ENCODE assay signal across 16 cellular contexts in the genomic region with DNA sequence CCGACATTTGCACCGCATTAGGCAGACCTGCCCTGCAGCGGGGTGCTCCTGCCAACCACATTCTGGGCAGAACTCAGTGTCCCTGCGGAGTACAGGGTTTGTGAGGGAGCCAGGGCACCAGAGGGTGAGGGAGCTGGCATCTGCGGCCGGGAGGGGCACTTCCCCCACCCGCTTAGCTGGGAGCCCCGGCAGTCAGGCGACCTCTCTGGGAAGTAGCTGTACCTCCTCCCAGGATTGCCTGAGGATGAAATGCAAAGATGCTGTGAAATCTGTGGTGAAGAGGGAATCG. TPM values are rescaled to one million over a fixed set of nuclear protein-coding genes. Genes with fewer than 3 reads are reported as not detected.
DNase-seq lines count a peak whose midpoint lies in the region; ATAC-seq and TF ChIP-seq lines count a peak whose summit lies in the region.
"Had no signal": no experiment of that assay in that cellular context is flagged by ENCODE, and none has a peak within 500 bp of the region (broad histone marks: within the 10 kb centered on the region; RNA-seq: fewer than 3 reads in every experiment).

No MANE protein-coding gene starts in this region.

- no peaks in the 10 kb centered on the region for H3K9me3 Mint-ChIP-seq in neural crest cell
- H3K9me3 Mint-ChIP-seq in osteocyte (ENCODE audit: unreplicated experiment), result no peaks in the 10 kb centered on the region
- H3K9me3 Mint-ChIP-seq: HFFc6 had no signal

- intact Hi-C loops in Right ventricle myocardium inferior (cut with DNase I) (loop anchor here (2.0 to 5.0 kb wide), 2 partner anchors 48 to 61 kb away; no protein-coding TSS in a partner anchor), cardiac septum (cut with DNase I) (no loop called here), heart left ventricle (cut with DNase I) (loop anchor here in 2 of 10 donors (2.0 kb wide), 1 partner anchor 48 kb away; no protein-coding TSS in a partner anchor)

- ATAC-seq in Right ventricle myocardium inferior (peak; percentile 91), heart left ventricle (peak; percentile 61 to 94 (median 84)), HG03565 (IDR thresholded peaks at IDR 0.05; ENCODE audit: unreplicated experiment) (no peak)

- H3K27me3 ChIP-seq in heart left ventricle, result no peaks in the 10 kb centered on the region
- H3K27me3 ChIP-seq: BLaER1 treated with 17β-estradiol and CSF1 and Interleukin-3, amounts not matched to agents 10 nM and 100 nM; Peyer's patch had no signal

- H3K4me3 Mint-ChIP-seq in neural crest cell, result no peak overlapping the region
- no peak overlapping the region for H3K4me3 Mint-ChIP-seq in osteocyte (ENCODE audit: unreplicated experiment)
- H3K4me3 Mint-ChIP-seq: HFFc6 had no signal

- H3K36me3 ChIP-seq in heart left ventricle, result peaks cover 2 to 100% (median 85%) of the 10 kb centered on the region in 9 donors

- WGBS in heart left ventricle, 4 donors, result 83 to 96% (median 91%) methylated on average over 7 to 10 of the region's 10 CpGs

- H3K27ac Mint-ChIP-seq in neural crest cell (ENCODE audit: unreplicated experiment) (peak overlapping the region; percentile 57), osteocyte (ENCODE audit: unreplicated experiment) (no peak overlapping the region)
- H3K27ac Mint-ChIP-seq: HFFc6 had no signal

- H3K36me3 Mint-ChIP-seq in neural crest cell (ENCODE audit: low read depth) (peaks cover 7% of the 10 kb centered on the region), osteocyte (ENCODE audit: unreplicated experiment) (peaks cover 43% of the 10 kb centered on the region)

- H3K9me3 ChIP-seq in heart left ventricle, result no peaks in the 10 kb centered on the region
- H3K9me3 ChIP-seq: BLaER1 treated with 17β-estradiol and CSF1 and Interleukin-3, amounts not matched to agents 10 nM and 100 nM; Peyer's patch had no signal

- H3K27ac ChIP-seq in heart left ventricle, result peak overlapping the region in 8 of 12 donors; percentile 35 to 80 (median 52)
- H3K27ac ChIP-seq: 22Rv1; BLaER1 treated with 17β-estradiol and CSF1 and Interleukin-3, amounts not matched to agents 10 nM and 100 nM; Peyer's patch had no signal

- no peaks in the 10 kb centered on the region for H3K4me1 Mint-ChIP-seq in neural crest cell
- no peaks in the 10 kb centered on the region for H3K4me1 Mint-ChIP-seq in osteocyte (ENCODE audit: unreplicated experiment)

- DNase-seq in Right ventricle myocardium inferior (ENCODE audit: missing footprints) (no peak), cardiac septum (ENCODE audit: low spot score) (no peak), heart left ventricle (peak in 2 of 5 donors; percentile 34 to 39), neural crest cell (ENCODE audit: low read depth, low spot score) (no peak), NCI-H2196 treated with DMSO at 0.1 percent for 48 hours (lab: John Stamatoyannopoulos, UW; ENCODE audit: unreplicated experiment) (no peak), osteocyte (ENCODE audit: extremely low spot score, unreplicated experiment) (no peak), NCI-H1048 (lab: John Stamatoyannopoulos, UW) (no peak)
- DNase-seq: HFFc6, KBM-7, NCI-H1694 treated with DMSO at 0.1 percent for 48 hours, NCI-H524, SIG-M5 had no signal

- H3K4me1 ChIP-seq in heart left ventricle, result peaks cover 0 to 8% (median 0%) of the 10 kb centered on the region in 12 donors
- H3K4me1 ChIP-seq: BLaER1 treated with 17β-estradiol and CSF1 and Interleukin-3, amounts not matched to agents 10 nM and 100 nM; Peyer's patch had no signal

- no peak overlapping the region for H3K4me3 ChIP-seq in heart left ventricle
- H3K4me3 ChIP-seq: BLaER1 treated with 17β-estradiol and CSF1 and Interleukin-3, amounts not matched to agents 10 nM and 100 nM; Peyer's patch had no signal

- no peak for TF ChIP-seq POLR2A in heart left ventricle (IDR thresholded peaks at IDR 0.05)

- no peak for TF ChIP-seq CTCF in heart left ventricle (IDR thresholded peaks at IDR 0.05)
- no peak for TF ChIP-seq CTCF in neural crest cell (conservative IDR thresholded peaks at IDR 0.05)
- TF ChIP-seq CTCF in osteocyte (IDR thresholded peaks at IDR 0.05), result no peak

- H3K27me3 Mint-ChIP-seq in neural crest cell (ENCODE audit: low read depth) (no peaks in the 10 kb centered on the region), osteocyte (ENCODE audit: unreplicated experiment) (no peaks in the 10 kb centered on the region)

RNA-seq across cellular contexts. Expression of gene ANKRD9, which starts 58.6 kb away (rescaled TPM):
- total RNA-seq in Right ventricle myocardium inferior (148 TPM), cardiac septum (137 TPM), heart left ventricle (100 to 1,000 TPM in 6 of 9 donors, 10 to 100 TPM in 3; 77.6 to 271 (median 141) TPM), neural crest cell (33.2 and 40.0 TPM in 2 replicates), osteocyte (12.6 and 13.6 TPM in 2 replicates)
- polyA plus RNA-seq in heart left ventricle, result 10 to 100 TPM; 42.2 to 60.2 TPM
